Comparison of ENCODE assay signal across 8 cellular contexts in genomic region chr20:63863798-63864544, GRCh38. TPM values are rescaled to one million over a fixed set of nuclear protein-coding genes. Genes with fewer than 3 reads are reported as not detected.
DNase-seq lines count a peak whose midpoint lies in the region; ATAC-seq, FAIRE-seq and TF ChIP-seq lines count a peak whose summit lies in the region.

No MANE protein-coding gene starts in this region.

- peak; percentile 73 for TF ChIP-seq CTCF in OCI-LY7 (conservative IDR thresholded peaks at IDR 0.05; ENCODE audit: low read length)

- H3K9me2 ChIP-seq in OCI-LY7 (ENCODE audit: insufficient read depth, low read length): no peaks in the 10 kb centered on the region

- H3K4me2 ChIP-seq in OCI-LY7 (ENCODE audit: low read length): peak overlapping the region; percentile 77

- CTCF ChIA-PET in OCI-LY7 (lab: Charles Lee; ENCODE audit: unreplicated experiment): interaction anchor here (0.6 kb wide), 1 partner anchor 318 kb away, joined by 5 read pairs; no protein-coding TSS in a partner anchor

- peak overlapping the region; percentile 26; the same call in 1 of the 2 replicates for H2AFZ ChIP-seq in OCI-LY7 (ENCODE audit: low read length)

- intact Hi-C loops in OCI-LY7 (cut with micrococcal nuclease; ENCODE audit: unreplicated experiment): loop anchor here (1.0 to 10.0 kb wide), 4 partner anchors 31 to 329 kb away; partner anchors contain the start of genes ARFRP1, DNAJC5 and PTK6

- H3K36me3 ChIP-seq in OCI-LY7 (ENCODE audit: insufficient read depth, low read length): peaks cover 24% of the 10 kb centered on the region

- H3K4me1 ChIP-seq in OCI-LY7 (ENCODE audit: insufficient read depth, low read length, poor library complexity, severe bottlenecking): peaks cover 11% of the 10 kb centered on the region

- BruUV-seq in OCI-LY7 (replicated peaks; lab: Mats Ljungman, UMichigan): no TSS peak

- H4K20me1 ChIP-seq in OCI-LY7 (ENCODE audit: insufficient read depth, low read length): no peaks in the 10 kb centered on the region

- POLR2A ChIA-PET in OCI-LY7 (lab: Charles Lee): interaction anchor here (0.6 to 1.2 kb wide), 3 partner anchors 77 to 170 kb away, joined by 4 read pairs; no protein-coding TSS in a partner anchor

- peak overlapping the region; percentile 71 for H3K27ac ChIP-seq in OCI-LY7 (ENCODE audit: low read depth, low read length, poor library complexity, severe bottlenecking)

- peaks cover 35% of the 10 kb centered on the region for H3K79me2 ChIP-seq in OCI-LY7 (ENCODE audit: insufficient read depth, low read depth, low read length)

- H3K4me3 ChIP-seq in OCI-LY7 (ENCODE audit: low read depth, low read length, poor library complexity, severe bottlenecking): peak overlapping the region; percentile 88

- peak; percentile 52 for ATAC-seq in GM19455 (IDR thresholded peaks at IDR 0.05; ENCODE audit: unreplicated experiment)
- ATAC-seq in esophagus mucosa: peak; percentile 72

- FAIRE-seq in HTR-8/SVneo (lab: Jason Lieb, UNC): peak; percentile 95

- DNase-seq in COLO668 (lab: John Stamatoyannopoulos, UW; ENCODE audit: unreplicated experiment) (peak; percentile 93), HTR-8/SVneo (ENCODE audit: insufficient read length, low spot score) (peak; percentile 93), OCI-LY7 (ENCODE audit: low spot score) (peak; percentile 92), myocyte (ENCODE audit: low read depth) (peak; percentile 82)
- peak; percentile 76 for DNase-seq in activated T-cell treated with anti-CD3 and anti-CD28 coated beads, Interleukin-2, amount 50 U/mL, for 1 hour
- DNase-seq in stimulated activated CD8-positive, alpha-beta memory T cell treated with anti-CD3 and anti-CD28 coated beads, Interleukin-7, amount 100 ng/mL, for 4 hours (ENCODE audit: low read depth in 2 of 2): peak; percentile 60 to 76

- H3K9me3 ChIP-seq in OCI-LY7 (ENCODE audit: low read length): no peaks in the 10 kb centered on the region

RNA-seq across cellular contexts. Expression of gene TPD52L2, which starts 1.1 kb away (rescaled TPM):
- total RNA-seq in OCI-LY7 (2014; rRNA removed; shearing (Covaris generic)): 27.2 and 28.6 TPM in 2 replicates
- 47.0 and 51.0 TPM in 2 replicates for total RNA-seq in OCI-LY7 (2022)
- total RNA-seq in esophagus mucosa: 90.6 TPM
- 94.4 and 99.0 TPM in 2 replicates for total RNA-seq in myocyte
- polyA plus RNA-seq in myocyte (2012): 118 TPM

RNA-seq across cellular contexts. Expression of gene ABHD16B, which starts 2.7 kb away (rescaled TPM):
- total RNA-seq in OCI-LY7 (2014; rRNA removed; shearing (Covaris generic)): not detected in 2 replicates
- total RNA-seq in OCI-LY7 (2022) (0.29 TPM in 1 of 2 replicates, not detected in the other), esophagus mucosa (not detected), myocyte (not detected in 2 replicates)
- polyA plus RNA-seq in myocyte (2012): not detected

RNA-seq across cellular contexts. Expression of gene DNAJC5, which starts 31.0 kb away (rescaled TPM):
- total RNA-seq in OCI-LY7 (2014; rRNA removed; shearing (Covaris generic)): 23.5 and 27.7 TPM in 2 replicates
- total RNA-seq in OCI-LY7 (2022) (24.1 and 27.5 TPM in 2 replicates), esophagus mucosa (64.8 TPM), myocyte (49.3 and 60.7 TPM in 2 replicates)
- 50.6 TPM for polyA plus RNA-seq in myocyte (2012)

RNA-seq across cellular contexts. Expression of gene ZBTB46, which starts 32.9 kb away (rescaled TPM):
- total RNA-seq in OCI-LY7 (2014; rRNA removed; shearing (Covaris generic)): 0.57 and 1.3 TPM in 2 replicates
- total RNA-seq in OCI-LY7 (2022): 0.67 and 1.1 TPM in 2 replicates
- 1.7 TPM for total RNA-seq in esophagus mucosa
- total RNA-seq in myocyte: 19.6 and 20.9 TPM in 2 replicates
- 9.0 TPM for polyA plus RNA-seq in myocyte (2012)

Comparison
In these comparisons a context has a peak if more than half of its experiments do, and no peak if none do; other contexts are left out.
1. Peak in every context shown above with its lines: DNase-seq, ATAC-seq, H3K4me3 ChIP-seq and H3K27ac ChIP-seq.